Comparison of ENCODE assay signal across 13 cellular contexts in genomic region chr22:31150615-31151014, GRCh38. TPM values are rescaled to one million over a fixed set of nuclear protein-coding genes. Genes with fewer than 3 reads are reported as not detected.
DNase-seq lines count a peak whose midpoint lies in the region; ATAC-seq and TF ChIP-seq lines count a peak whose summit lies in the region.
"Had no signal": no experiment of that assay in that cellular context is flagged by ENCODE, and none has a peak within 500 bp of the region (broad histone marks: within the 10 kb centered on the region; RNA-seq: fewer than 3 reads in every experiment).

No MANE protein-coding gene starts in this region.

- H2AFZ ChIP-seq in OCI-LY3 (ENCODE audit: low read depth, low read length): no peak overlapping the region

- H3K9ac ChIP-seq in OCI-LY3 (ENCODE audit: low read length): no peak overlapping the region

- H4K20me1 ChIP-seq in OCI-LY3 (ENCODE audit: insufficient read depth, low read length): no peaks in the 10 kb centered on the region

- TF ChIP-seq CTCF in BE2C (IDR thresholded peaks at IDR 0.05; ENCODE audit: low read depth, low read length) (peak; percentile 56), OCI-LY3 (IDR thresholded peaks at IDR 0.05; ENCODE audit: low read depth, low read length) (peak; percentile 37), glutamatergic neuron (IDR thresholded peaks at IDR 0.05; ENCODE audit: partially characterized antibody, unreplicated experiment) (peak; percentile 65)

- H3K9me3 Mint-ChIP-seq in glutamatergic neuron (ENCODE audit: unreplicated experiment): peaks cover 2% of the 10 kb centered on the region

- peaks cover 2% of the 10 kb centered on the region for H3K27me3 Mint-ChIP-seq in glutamatergic neuron (ENCODE audit: unreplicated experiment)

- no peaks in the 10 kb centered on the region for H3K9me3 ChIP-seq in BE2C
- no peaks in the 10 kb centered on the region for H3K9me3 ChIP-seq in OCI-LY3 (ENCODE audit: insufficient read depth, low read length)
- H3K9me3 ChIP-seq: ovary had no signal

- no peak for ATAC-seq in GM21447 (IDR thresholded peaks at IDR 0.05; ENCODE audit: unreplicated experiment)
- ATAC-seq: heart left ventricle had no signal

- H3K4me1 Mint-ChIP-seq in glutamatergic neuron (ENCODE audit: low read depth, unreplicated experiment): no peaks in the 10 kb centered on the region

- H3K27ac ChIP-seq in OCI-LY3 (ENCODE audit: low read length): no peak overlapping the region
- H3K27ac ChIP-seq: heart left ventricle, ovary, RWPE1 had no signal

- no peaks in the 10 kb centered on the region for H3K79me2 ChIP-seq in OCI-LY3 (ENCODE audit: low read length)

- no peaks in the 10 kb centered on the region for H3K36me3 Mint-ChIP-seq in glutamatergic neuron (ENCODE audit: unreplicated experiment)
- H3K36me3 Mint-ChIP-seq: brain had no signal

- H3K4me3 ChIP-seq in BE2C (ENCODE audit: low read depth, low read length) (no peak overlapping the region), OCI-LY3 (ENCODE audit: low read length) (no peak overlapping the region)
- H3K4me3 ChIP-seq: heart left ventricle, ovary had no signal

- H3K27me3 ChIP-seq in BE2C (no peaks in the 10 kb centered on the region; the same call in 1 of the 2 replicates), OCI-LY3 (ENCODE audit: low read depth, low read length) (no peaks in the 10 kb centered on the region)
- H3K27me3 ChIP-seq: heart left ventricle, ovary had no signal

- DNase-seq in BE2C (no peak), glutamatergic neuron (no peak), amygdala (lab: John Stamatoyannopoulos, UW) (no peak), cerebellar nuclear complex (lab: John Stamatoyannopoulos, UW) (no peak)
- DNase-seq: COR-L47, NCI-H1092 treated with DMSO at 0.1 percent for 48 hours had no signal

- H3K4me3 Mint-ChIP-seq in glutamatergic neuron (ENCODE audit: unreplicated experiment): no peak overlapping the region
- H3K4me3 Mint-ChIP-seq: brain had no signal

- H3K4me2 ChIP-seq in OCI-LY3 (ENCODE audit: low read length): no peak overlapping the region

- H3K36me3 ChIP-seq in BE2C: no peaks in the 10 kb centered on the region
- H3K36me3 ChIP-seq in OCI-LY3 (replicated peaks; ENCODE audit: low read depth, low read length): no peaks in the 10 kb centered on the region
- H3K36me3 ChIP-seq: heart left ventricle, ovary had no signal

- H3K27ac Mint-ChIP-seq in glutamatergic neuron (ENCODE audit: unreplicated experiment): no peak overlapping the region
- H3K27ac Mint-ChIP-seq: brain had no signal

- H3K4me1 ChIP-seq in BE2C: no peaks in the 10 kb centered on the region
- H3K4me1 ChIP-seq in OCI-LY3 (ENCODE audit: low read length): no peaks in the 10 kb centered on the region

RNA-seq across cellular contexts. Expression of gene RNF185, which starts 9.4 kb away (rescaled TPM):
- polyA plus RNA-seq in BE2C (2012; ENCODE audit: insufficient read depth, insufficient read length, low read depth): 35.2 TPM
- 27.4 TPM for total RNA-seq in glutamatergic neuron (ENCODE audit: unreplicated experiment)

RNA-seq across cellular contexts. Expression of gene PLA2G3, which starts 10.3 kb away (rescaled TPM):
- not detected for polyA plus RNA-seq in BE2C (2012; ENCODE audit: insufficient read depth, insufficient read length, low read depth)
- total RNA-seq in glutamatergic neuron (ENCODE audit: unreplicated experiment): 1.3 TPM
- total RNA-seq: activated CD8-positive, alpha-beta memory T cell treated with anti-CD3 and anti-CD28 coated beads for 36 hours; heart left ventricle had no signal
- polyA plus RNA-seq: heart left ventricle, ovary had no signal

RNA-seq across cellular contexts. Expression of gene INPP5J, which starts 27.8 kb away (rescaled TPM):
- polyA plus RNA-seq in BE2C (2012; ENCODE audit: insufficient read depth, insufficient read length, low read depth): 44.3 TPM
- 15.4 TPM for total RNA-seq in glutamatergic neuron (ENCODE audit: unreplicated experiment)

RNA-seq across cellular contexts. Expression of gene SELENOM, which starts 43.2 kb away (rescaled TPM):
- 21.5 TPM for polyA plus RNA-seq in BE2C (2012; ENCODE audit: insufficient read depth, insufficient read length, low read depth)
- 40.9 TPM for total RNA-seq in glutamatergic neuron (ENCODE audit: unreplicated experiment)
